Comparison of ENCODE assay signal across 17 cellular contexts in genomic region chr11:2471048-2471803, GRCh38. TPM values are rescaled to one million over a fixed set of nuclear protein-coding genes. Genes with fewer than 3 reads are reported as not detected.
"Had no signal": no experiment of that assay in that cellular context is flagged by ENCODE, and none has a peak within 500 bp of the region (broad histone marks: within the 10 kb centered on the region; RNA-seq: fewer than 3 reads in every experiment).

No MANE protein-coding gene starts in this region.

- H3K36me3 ChIP-seq: esophagus squamous epithelium, left ventricle myocardium inferior, ovary had no signal

- ATAC-seq: body of pancreas; stimulated activated effector memory CD8-positive, alpha-beta T cell treated with anti-CD3 and anti-CD28 coated beads, Interleukin-12 subunit alpha, Interleukin-12 subunit beta, amount 100 ng/mL, for 72 hours had no signal

- DNase-seq: activated CD4-positive, alpha-beta T cell treated with anti-CD3 and anti-CD28 coated beads, Interleukin-2, amount 50 U/mL, for 48 hours; activated gamma-delta T cell treated with Interleukin-2 at 50 U/mL for 16 hours; activated T-cell treated with anti-CD3 and anti-CD28 coated beads, Interleukin-2, amount 50 U/mL, for 48 hours; amygdala; body of pancreas; esophagus squamous epithelium; hypothalamus; left ventricle myocardium inferior; mesenchymal stem cell; ovary; T-helper 1 cell had no signal

- H3K9me3 ChIP-seq: body of pancreas, esophagus squamous epithelium, left ventricle myocardium inferior, ovary had no signal

- H3K27me3 ChIP-seq: body of pancreas, ovary had no signal

- H3K27ac ChIP-seq: body of pancreas, coronary artery, esophagus squamous epithelium, left ventricle myocardium inferior, ovary, VCaP had no signal

- H3K4me3 ChIP-seq: body of pancreas, coronary artery, esophagus squamous epithelium, left ventricle myocardium inferior, ovary had no signal

RNA-seq across cellular contexts. Expression of gene KCNQ1, which starts 26.4 kb away (rescaled TPM):
- total RNA-seq: fibroblast of villous mesenchyme had no signal

RNA-seq across cellular contexts. Expression of gene TRPM5, which starts 26.9 kb away (rescaled TPM):
- total RNA-seq: esophagus squamous epithelium, fibroblast of villous mesenchyme, kidney epithelial cell, left ventricle myocardium inferior, SK-MEL-5 had no signal
